1 cellular context compared by ENCODE assay signal in genomic region chr11:124930799-124931198, GRCh38.
TF ChIP-seq lines count a peak whose summit lies in the region.

No MANE protein-coding gene starts in this region.

TF ChIP-seq in GM12878, 131 proteins besides CTCF, POLR2A, EP300 and RAD21:
- no peak for TF ChIP-seq NRF1 (conservative IDR thresholded peaks at IDR 0.05; ENCODE audit: low read depth, low read length)
- TF ChIP-seq, protein P1, sequence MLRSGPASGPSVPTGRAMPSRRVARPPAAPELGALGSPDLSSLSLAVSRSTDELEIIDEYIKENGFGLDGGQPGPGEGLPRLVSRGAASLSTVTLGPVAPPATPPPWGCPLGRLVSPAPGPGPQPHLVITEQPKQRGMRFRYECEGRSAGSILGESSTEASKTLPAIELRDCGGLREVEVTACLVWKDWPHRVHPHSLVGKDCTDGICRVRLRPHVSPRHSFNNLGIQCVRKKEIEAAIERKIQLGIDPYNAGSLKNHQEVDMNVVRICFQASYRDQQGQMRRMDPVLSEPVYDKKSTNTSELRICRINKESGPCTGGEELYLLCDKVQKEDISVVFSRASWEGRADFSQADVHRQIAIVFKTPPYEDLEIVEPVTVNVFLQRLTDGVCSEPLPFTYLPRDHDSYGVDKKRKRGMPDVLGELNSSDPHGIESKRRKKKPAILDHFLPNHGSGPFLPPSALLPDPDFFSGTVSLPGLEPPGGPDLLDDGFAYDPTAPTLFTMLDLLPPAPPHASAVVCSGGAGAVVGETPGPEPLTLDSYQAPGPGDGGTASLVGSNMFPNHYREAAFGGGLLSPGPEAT (IDR thresholded peaks at IDR 0.05; ENCODE audit: low read depth): 0 out of 2 replicates have a peak, but pooled peaks have one; percentile 12
- TF ChIP-seq RUNX3 (IDR thresholded peaks at IDR 0.05; ENCODE audit: low read length): 0 out of 2 replicates have a peak, but pooled peaks have one; percentile 7
- peak; percentile 41; the same call in 1 of the 2 replicates for TF ChIP-seq SPI1 (IDR thresholded peaks at IDR 0.05; ENCODE audit: borderline replicate concordance, insufficient read depth, low read depth, low read length)
- TF ChIP-seq ESRRA (IDR thresholded peaks at IDR 0.05; ENCODE audit: low read length): peak; percentile 13; the same call in 1 of the 2 replicates
- TF ChIP-seq, protein P2, sequence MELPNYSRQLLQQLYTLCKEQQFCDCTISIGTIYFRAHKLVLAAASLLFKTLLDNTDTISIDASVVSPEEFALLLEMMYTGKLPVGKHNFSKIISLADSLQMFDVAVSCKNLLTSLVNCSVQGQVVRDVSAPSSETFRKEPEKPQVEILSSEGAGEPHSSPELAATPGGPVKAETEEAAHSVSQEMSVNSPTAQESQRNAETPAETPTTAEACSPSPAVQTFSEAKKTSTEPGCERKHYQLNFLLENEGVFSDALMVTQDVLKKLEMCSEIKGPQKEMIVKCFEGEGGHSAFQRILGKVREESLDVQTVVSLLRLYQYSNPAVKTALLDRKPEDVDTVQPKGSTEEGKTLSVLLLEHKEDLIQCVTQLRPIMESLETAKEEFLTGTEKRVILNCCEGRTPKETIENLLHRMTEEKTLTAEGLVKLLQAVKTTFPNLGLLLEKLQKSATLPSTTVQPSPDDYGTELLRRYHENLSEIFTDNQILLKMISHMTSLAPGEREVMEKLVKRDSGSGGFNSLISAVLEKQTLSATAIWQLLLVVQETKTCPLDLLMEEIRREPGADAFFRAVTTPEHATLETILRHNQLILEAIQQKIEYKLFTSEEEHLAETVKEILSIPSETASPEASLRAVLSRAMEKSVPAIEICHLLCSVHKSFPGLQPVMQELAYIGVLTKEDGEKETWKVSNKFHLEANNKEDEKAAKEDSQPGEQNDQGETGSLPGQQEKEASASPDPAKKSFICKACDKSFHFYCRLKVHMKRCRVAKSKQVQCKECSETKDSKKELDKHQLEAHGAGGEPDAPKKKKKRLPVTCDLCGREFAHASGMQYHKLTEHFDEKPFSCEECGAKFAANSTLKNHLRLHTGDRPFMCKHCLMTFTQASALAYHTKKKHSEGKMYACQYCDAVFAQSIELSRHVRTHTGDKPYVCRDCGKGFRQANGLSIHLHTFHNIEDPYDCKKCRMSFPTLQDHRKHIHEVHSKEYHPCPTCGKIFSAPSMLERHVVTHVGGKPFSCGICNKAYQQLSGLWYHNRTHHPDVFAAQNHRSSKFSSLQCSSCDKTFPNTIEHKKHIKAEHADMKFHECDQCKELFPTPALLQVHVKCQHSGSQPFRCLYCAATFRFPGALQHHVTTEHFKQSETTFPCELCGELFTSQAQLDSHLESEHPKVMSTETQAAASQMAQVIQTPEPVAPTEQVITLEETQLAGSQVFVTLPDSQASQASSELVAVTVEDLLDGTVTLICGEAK (IDR thresholded peaks at IDR 0.05; ENCODE audit: borderline replicate concordance): 0 out of 2 replicates have a peak, but pooled peaks have one; percentile 16
